Comparison of ENCODE assay signal across 1 cellular context in the genomic region with DNA sequence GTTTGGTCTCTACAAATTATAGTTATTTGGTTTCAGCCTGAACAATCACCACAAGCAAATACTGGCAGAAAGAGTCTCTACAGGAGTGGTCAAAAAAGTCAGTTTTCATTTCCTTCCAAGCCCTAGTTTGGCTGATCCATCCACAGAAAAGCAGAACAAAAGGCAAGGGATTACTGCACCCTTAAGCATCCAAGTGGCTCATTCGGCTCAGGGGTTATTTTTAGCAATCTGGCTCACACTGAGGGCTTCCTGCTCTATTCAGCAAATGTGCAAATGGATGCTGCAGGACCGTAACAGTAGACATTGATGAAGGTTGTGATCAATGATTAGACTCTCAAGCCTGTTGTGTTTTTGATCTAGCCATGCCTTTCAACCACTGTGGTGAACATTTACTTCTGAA.
TF ChIP-seq lines count a peak whose summit lies in the region.

No MANE protein-coding gene starts in this region.

TF ChIP-seq in WTC11, 78 proteins besides CTCF, POLR2A, EP300 and RAD21 (continued from another document):
- TF ChIP-seq, protein P1, sequence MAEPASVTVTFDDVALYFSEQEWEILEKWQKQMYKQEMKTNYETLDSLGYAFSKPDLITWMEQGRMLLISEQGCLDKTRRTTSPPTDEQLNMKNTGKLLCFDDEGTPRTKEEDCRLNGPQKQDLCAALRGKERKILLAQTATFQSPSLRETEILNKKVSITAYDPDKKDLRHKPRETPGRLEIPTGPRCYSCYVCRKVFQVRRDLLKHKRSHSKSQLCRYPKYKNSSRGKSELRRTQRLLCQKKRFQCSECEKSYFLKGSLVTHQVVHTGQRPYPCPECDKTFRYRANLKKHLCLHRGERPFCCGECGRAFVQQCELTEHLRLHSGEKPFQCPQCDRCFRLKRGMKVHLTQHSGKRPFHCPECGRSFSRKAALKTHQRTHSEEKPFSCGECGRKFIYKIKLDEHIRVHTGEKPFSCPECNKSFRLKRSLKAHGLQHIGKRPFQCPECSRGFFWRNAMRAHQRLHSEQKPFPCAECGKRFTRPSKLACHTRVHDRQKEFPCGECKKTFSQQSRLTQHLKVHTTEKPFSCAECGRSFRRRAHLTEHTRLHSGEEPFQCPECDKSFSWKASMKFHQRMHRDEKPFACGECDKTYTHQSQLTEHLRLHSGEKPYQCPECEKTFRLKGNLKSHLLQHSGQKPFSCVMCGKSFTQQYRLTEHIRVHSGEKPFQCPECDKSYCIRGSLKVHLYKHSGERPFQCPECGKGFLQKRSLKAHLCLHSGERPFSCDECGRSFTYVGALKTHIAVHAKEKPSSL (CRISPR knock-in tag; conservative IDR thresholded peaks at IDR 0.05), result no peak
- no peak for TF ChIP-seq CREB1 (CRISPR knock-in tag; IDR thresholded peaks at IDR 0.05)
